9 cellular contexts compared by ENCODE assay signal in genomic region chr5:72137826-72138409, GRCh38. TPM values are rescaled to one million over a fixed set of nuclear protein-coding genes. Genes with fewer than 3 reads are reported as not detected.
A peak's percentile ranks its signal among the peaks of the same experiment; 100 is the strongest.
DNase-seq lines count a peak whose midpoint lies in the region; ATAC-seq, FAIRE-seq and TF ChIP-seq lines count a peak whose summit lies in the region.
"Had no signal": no experiment of that assay in that cellular context is flagged by ENCODE, and none has a peak within 500 bp of the region (broad histone marks: within the 10 kb centered on the region; RNA-seq: fewer than 3 reads in every experiment).

No MANE protein-coding gene starts in this region.

- H3K9me3 ChIP-seq in HCT116 (ENCODE audit: control insufficient read depth in 1 of 2, insufficient read depth in 1 of 2, low read depth in 1 of 2, low read length in 2 of 2) (no peaks in the 10 kb centered on the region), ascending aorta (no peaks in the 10 kb centered on the region), HepG2 (ENCODE audit: low read length) (no peaks in the 10 kb centered on the region), T-helper 17 cell (ENCODE audit: control insufficient read depth, low read length, poor library complexity, severe bottlenecking) (no peaks in the 10 kb centered on the region)

- no peak overlapping the region for H3K27ac ChIP-seq in HCT116 (ENCODE audit: low read depth, low read length)
- peak overlapping the region; percentile 93 to 95 for H3K27ac ChIP-seq in ascending aorta
- H3K27ac ChIP-seq in HepG2 (ENCODE audit: extremely low read length, insufficient read depth, low read length), result no peak overlapping the region

- no peak for DNase-seq in AG10803 (ENCODE audit: low read depth)
- peak; percentile 15 for DNase-seq in HCT116 (ENCODE audit: low read depth, low spot score)
- no peak for DNase-seq in ascending aorta (ENCODE audit: low spot score in 2 of 2)
- peak; percentile 7 for DNase-seq in HepG2 (ENCODE audit: low spot score)
- no peak for DNase-seq in lower leg skin (ENCODE audit: low spot score in 2 of 2)
- DNase-seq in activated naive CD4-positive, alpha-beta T cell treated with anti-CD3 and anti-CD28 coated beads for 36 hours, result no peak
- no peak for DNase-seq in T-helper 17 cell
- DNase-seq: activated T-cell treated with anti-CD3 and anti-CD28 coated beads, Interleukin-2, amount 50 U/mL, for 1 hour had no signal

- peaks cover 38% of the 10 kb centered on the region for H3K27me3 Mint-ChIP-seq in activated naive CD4-positive, alpha-beta T cell treated with anti-CD3 and anti-CD28 coated beads for 36 hours (ENCODE audit: low read depth)
- H3K27me3 Mint-ChIP-seq in T-helper 17 cell, result peaks cover 65% of the 10 kb centered on the region

- BruUV-seq in HCT116 (replicated peaks; lab: Mats Ljungman, UMichigan) (no TSS peak), HepG2 (replicated peaks; lab: Mats Ljungman, UMichigan) (no TSS peak)

- H3K4me3 Mint-ChIP-seq in activated naive CD4-positive, alpha-beta T cell treated with anti-CD3 and anti-CD28 coated beads for 36 hours, result no peak overlapping the region
- H3K4me3 Mint-ChIP-seq in T-helper 17 cell, result no peak overlapping the region

- peak; percentile 34 for FAIRE-seq in HepG2 (lab: Jason Lieb, UNC)

- H2AFZ ChIP-seq in HCT116 (ENCODE audit: low read depth, low read length, poor library complexity, severe bottlenecking) (peak overlapping the region; percentile 49), HepG2 (ENCODE audit: low read length) (no peak overlapping the region)

- H3K9me2 ChIP-seq in HCT116 (ENCODE audit: insufficient read depth), result no peaks in the 10 kb centered on the region

- ATAC-seq in HCT116, result peak; percentile 65; the same call in 1 of the 2 replicates
- no peak for ATAC-seq in HepG2
- ATAC-seq in T-helper 17 cell, result no peak
- ATAC-seq in GM21360 (IDR thresholded peaks at IDR 0.05; ENCODE audit: unreplicated experiment), result no peak

- CTCF ChIA-PET in HCT116 (lab: Charles Lee), result interaction anchor here (0.8 to 0.9 kb wide), 2 partner anchors 11 to 355 kb away, joined by 3 read pairs; no protein-coding TSS in a partner anchor
- CTCF ChIA-PET in HepG2 (lab: Yijun Ruan, JAX; ENCODE audit: low intra/inter-chr PET ratio, low total read pairs), result interaction anchor here (1.9 to 2.2 kb wide), 2 partner anchors 131 to 170 kb away, joined by 10 to 15 read pairs; no protein-coding TSS in a partner anchor
- CTCF ChIA-PET in activated naive CD4-positive, alpha-beta T cell treated with anti-CD3 and anti-CD28 coated beads for 36 hours (lab: Charles Lee), result interaction anchor here (0.7 kb wide), 1 partner anchor 48 kb away, joined by 3 read pairs; no protein-coding TSS in a partner anchor

- intact Hi-C loops in HCT116 (cut with micrococcal nuclease) (loop anchor here (1.0 to 5.0 kb wide), 4 partner anchors 109 to 355 kb away; no protein-coding TSS in a partner anchor), ascending aorta (cut with DNase I) (loop anchor here (2.0 to 5.0 kb wide), 2 partner anchors 109 to 171 kb away; no protein-coding TSS in a partner anchor), HepG2 (cut with micrococcal nuclease; ENCODE audit: unreplicated experiment) (loop anchor here (1.0 to 5.0 kb wide), 3 partner anchors 107 to 170 kb away; no protein-coding TSS in a partner anchor), lower leg skin (cut with DNase I; ENCODE audit: low total_unique reads) (loop anchor here (10.0 kb wide), 1 partner anchor 107 kb away; no protein-coding TSS in a partner anchor)
- intact Hi-C loops in activated naive CD4-positive, alpha-beta T cell treated with anti-CD3 and anti-CD28 coated beads for 36 hours (cut with micrococcal nuclease), result loop anchor here (1.0 to 10.0 kb wide), 8 partner anchors 69 to 679 kb away; partner anchors contain the start of genes MRPS27, PTCD2 and TNPO1

- POLR2A ChIA-PET in HCT116 (lab: Charles Lee), result no interaction called here
- POLR2A ChIA-PET in HepG2 (lab: Yijun Ruan, JAX), result no interaction called here

- H3K4me1 ChIP-seq in HCT116 (ENCODE audit: control insufficient read depth in 1 of 2, insufficient read depth in 2 of 2, low read length in 2 of 2) (peaks cover 0 to 12% of the 10 kb centered on the region in 2 experiments; a peak in 1 of 4 replicates), ascending aorta (peaks cover 26 to 89% of the 10 kb centered on the region in 2 donors), HepG2 (ENCODE audit: insufficient read depth, low read length) (no peaks in the 10 kb centered on the region)

- no peak overlapping the region for H3K4me3 ChIP-seq in AG10803 (ENCODE audit: low read length)
- no peak overlapping the region for H3K4me3 ChIP-seq in HCT116 (replicated peaks in 1 of 2; ENCODE audit: low read depth in 1 of 2, low read length in 2 of 2)
- H3K4me3 ChIP-seq in ascending aorta, result no peak overlapping the region
- no peak overlapping the region for H3K4me3 ChIP-seq in HepG2 (replicated peaks in 1 of 3; ENCODE audit: insufficient read depth in 1 of 3, low read depth in 2 of 3, low read length in 3 of 3)
- H3K4me3 ChIP-seq in lower leg skin (ENCODE audit: low read depth, poor library complexity, severe bottlenecking), result no peak overlapping the region

- TF ChIP-seq RAD21 in HCT116 (IDR thresholded peaks at IDR 0.05; ENCODE audit: low read depth), result peak; percentile 69
- TF ChIP-seq RAD21 in HepG2 (CRISPR knock-in tag; IDR thresholded peaks at IDR 0.05), result no peak

- H3K4me2 ChIP-seq in HCT116 (ENCODE audit: low read length), result peak overlapping the region; percentile 31; the same call in 1 of the 2 replicates
- no peak overlapping the region for H3K4me2 ChIP-seq in HepG2 (ENCODE audit: low read depth, low read length)

- no peaks in the 10 kb centered on the region for H3K9me3 Mint-ChIP-seq in activated naive CD4-positive, alpha-beta T cell treated with anti-CD3 and anti-CD28 coated beads for 36 hours

- H4K20me1 ChIP-seq in HCT116 (ENCODE audit: insufficient read depth), result no peaks in the 10 kb centered on the region
- no peaks in the 10 kb centered on the region for H4K20me1 ChIP-seq in HepG2 (ENCODE audit: insufficient read depth, low read length)

- H3K9ac ChIP-seq in HCT116 (ENCODE audit: low read length) (no peak overlapping the region), HepG2 (ENCODE audit: insufficient read depth, low read depth, low read length) (no peak overlapping the region)

- WGBS in HepG2 (ENCODE audit: low lambda C conversion rate), result 31% methylated on average over 2 of the region's 2 CpGs
- 48 to 58% methylated on average over 2 of the region's 2 CpGs for WGBS in lower leg skin, 2 donors

- peaks cover 24% of the 10 kb centered on the region for H3K4me1 Mint-ChIP-seq in activated naive CD4-positive, alpha-beta T cell treated with anti-CD3 and anti-CD28 coated beads for 36 hours (ENCODE audit: low read depth)
- H3K4me1 Mint-ChIP-seq in T-helper 17 cell, result peaks cover 2% of the 10 kb centered on the region

- peak; percentile 54 for TF ChIP-seq CTCF in AG10803 (conservative IDR thresholded peaks at IDR 0.05; ENCODE audit: low read length)
- peak; percentile 53 to 69 (median 66); a peak in 5 of 6 replicates for TF ChIP-seq CTCF in HCT116 (IDR thresholded peaks at IDR 0.05 in 2 of 3, conservative IDR thresholded peaks at IDR 0.05 in 1 of 3; ENCODE audit: borderline replicate concordance in 1 of 3, insufficient read depth in 1 of 3, low read depth in 2 of 3, low read length in 2 of 3)
- TF ChIP-seq CTCF in ascending aorta (IDR thresholded peaks at IDR 0.05), result peak; percentile 25 to 46 (median 35)
- TF ChIP-seq CTCF in HepG2 (CRISPR knock-in tag; IDR thresholded peaks at IDR 0.05), result peak; percentile 54
- no peak for TF ChIP-seq CTCF in lower leg skin (IDR thresholded peaks at IDR 0.05)

- H3K36me3 ChIP-seq in HCT116 (ENCODE audit: control insufficient read depth in 1 of 2, insufficient read depth in 2 of 2, low read length in 2 of 2) (no peaks in the 10 kb centered on the region), ascending aorta (peaks cover 0 to 11% of the 10 kb centered on the region in 2 donors), HepG2 (replicated peaks in 1 of 2; ENCODE audit: control insufficient read depth in 1 of 2, insufficient read depth in 2 of 2, low read length in 2 of 2) (no peaks in the 10 kb centered on the region)

- no peak for TF ChIP-seq POLR2A in HCT116 (IDR thresholded peaks at IDR 0.05; ENCODE audit: borderline replicate concordance, extremely low read depth, insufficient read depth, insufficient read length)
- no peak for TF ChIP-seq POLR2A in HepG2 (IDR thresholded peaks at IDR 0.05; ENCODE audit: insufficient read depth in 1 of 2, low read depth in 2 of 2, low read length in 2 of 2)
- no peak for TF ChIP-seq POLR2A in lower leg skin (IDR thresholded peaks at IDR 0.05)

- H3K79me2 ChIP-seq in HCT116 (ENCODE audit: insufficient read depth, low read length) (no peaks in the 10 kb centered on the region), HepG2 (ENCODE audit: insufficient read depth, low read length) (no peaks in the 10 kb centered on the region)

- no peaks in the 10 kb centered on the region for H3K27me3 ChIP-seq in HCT116 (ENCODE audit: insufficient read depth, low read length)
- H3K27me3 ChIP-seq in ascending aorta, result no peaks in the 10 kb centered on the region
- no peaks in the 10 kb centered on the region; a peak in 1 of 5 replicates for H3K27me3 ChIP-seq in HepG2 (ENCODE audit: control insufficient read depth in 1 of 2, insufficient read depth in 2 of 2, low read length in 2 of 2)

- TF ChIP-seq EP300 in HepG2 (IDR thresholded peaks at IDR 0.05; ENCODE audit: low read depth in 2 of 2, low read length in 2 of 2), result no peak
- TF ChIP-seq EP300 in HepG2 (CRISPR knock-in tag; IDR thresholded peaks at IDR 0.05; ENCODE audit: borderline replicate concordance), result no peak

- in situ Hi-C loops in HepG2 (cut with HindIII; ENCODE audit: extremely low pct_ligation_motif_present, low pct_unique_long_range_greater_than_20kb), result loop anchor here (5.0 kb wide), 1 partner anchor 169 kb away; no protein-coding TSS in a partner anchor

- no peak overlapping the region for H3K27ac Mint-ChIP-seq in activated naive CD4-positive, alpha-beta T cell treated with anti-CD3 and anti-CD28 coated beads for 36 hours
- no peak overlapping the region for H3K27ac Mint-ChIP-seq in T-helper 17 cell

- RAD21 ChIA-PET in HCT116 (lab: Charles Lee; ENCODE audit: low non-redundant PET in 1 of 2, low total read pairs in 2 of 2, uncharacterized antibody in 2 of 2, unreplicated experiment in 2 of 2), result no interaction called here

- H3K36me3 Mint-ChIP-seq in activated naive CD4-positive, alpha-beta T cell treated with anti-CD3 and anti-CD28 coated beads for 36 hours (ENCODE audit: low read depth), result no peaks in the 10 kb centered on the region
- no peaks in the 10 kb centered on the region for H3K36me3 Mint-ChIP-seq in T-helper 17 cell (ENCODE audit: low read depth)

RNA-seq across cellular contexts. Expression of gene MAP1B, which starts 30.6 kb away (rescaled TPM):
- total RNA-seq in HCT116 (2021; ENCODE audit: unreplicated experiment) (8.9 TPM), ascending aorta (1,059 TPM), HepG2 (2016; rRNA removed; fragmentation: Illumina TruSeq; extraction: Trizol) (6.2 and 12.6 TPM in 2 replicates), lower leg skin (100 to 1,000 TPM in 1 of 4 donors, 10 to 100 TPM in 3; 26.3 to 218 (median 73.9) TPM), T-helper 17 cell (1 to 10 TPM in 1 of 2 donors, under 1 TPM in 1; 0.05 to 1.4 TPM)
- polyA plus RNA-seq in HCT116 (2012), result 5.7 and 8.1 TPM in 2 replicates
- 0.40 and 0.79 TPM in 2 replicates for total RNA-seq in HepG2 (2016; cell fraction: cytosol; rRNA removed; fragmentation: Illumina TruSeq; extraction: Trizol; ENCODE audit: low read depth)
- 6.4 and 11.8 TPM in 2 replicates for total RNA-seq in HepG2 (2016; cell fraction: insoluble cytoplasmic fraction; rRNA removed; fragmentation: Illumina TruSeq; extraction: Trizol)
- total RNA-seq in HepG2 (2016; cell fraction: membrane; rRNA removed; fragmentation: Illumina TruSeq; extraction: Trizol), result 2.6 and 2.7 TPM in 2 replicates
- 18.5 and 24.0 TPM in 2 replicates for total RNA-seq in HepG2 (2016; cell fraction: nucleus; rRNA removed; fragmentation: Illumina TruSeq; extraction: Trizol)
- 3.3 and 3.5 TPM in 2 replicates for polyA plus RNA-seq in HepG2 (2011; rRNA removed)
- 2.5 and 3.3 TPM in 2 replicates for polyA plus RNA-seq in HepG2 (2011; cell fraction: cytosol; rRNA removed)
- polyA plus RNA-seq in HepG2 (2011; cell fraction: nucleus; rRNA removed), result 5.5 and 6.8 TPM in 2 replicates
- polyA plus RNA-seq in HepG2 (2012), result 2.7 and 5.6 TPM in 2 replicates
- 0.14 TPM in 2 replicates for polyA plus RNA-seq in HepG2 (2016; cell fraction: cytosol; fragmentation: Illumina TruSeq; extraction: Trizol; ENCODE audit: low read depth)
- polyA plus RNA-seq in HepG2 (2016; cell fraction: insoluble cytoplasmic fraction; fragmentation: Illumina TruSeq; extraction: Trizol; ENCODE audit: low read depth), result 4.1 and 5.0 TPM in 2 replicates
- 0.37 and 0.50 TPM in 2 replicates for polyA plus RNA-seq in HepG2 (2016; cell fraction: membrane; fragmentation: Illumina TruSeq; extraction: Trizol; ENCODE audit: low read depth)
- polyA plus RNA-seq in HepG2 (2016; cell fraction: nucleus; fragmentation: Illumina TruSeq; extraction: Trizol; ENCODE audit: insufficient read depth, low read depth), result 10.5 and 11.0 TPM in 2 replicates
- 0.37 and 38.7 TPM in 2 replicates for polyA minus RNA-seq in HepG2 (2011; rRNA and poly(A)+ RNA removed; ENCODE audit: low replicate concordance)
- polyA minus RNA-seq in HepG2 (2011; cell fraction: cytosol; rRNA and poly(A)+ RNA removed), result 8.5 and 16.4 TPM in 2 replicates
- 13.8 and 21.1 TPM in 2 replicates for polyA minus RNA-seq in HepG2 (2011; cell fraction: nucleus; rRNA and poly(A)+ RNA removed)
- total RNA-seq in activated naive CD4-positive, alpha-beta T cell treated with anti-CD3 and anti-CD28 coated beads for 36 hours, result under 1 TPM; 0.14 to 0.32 TPM

Comparison
In these comparisons a context has a peak if more than half of its experiments do, and no peak if none do; other contexts are left out.
1. DNase-seq: peak in HCT116 (single experiment) and HepG2 (single experiment); none in AG10803 (single experiment), ascending aorta (0 of 2), lower leg skin (0 of 2), activated naive CD4-positive, alpha-beta T cell treated with anti-CD3 and anti-CD28 coated beads for 36 hours (single experiment) and T-helper 17 cell (0 of 3).
2. CTCF ChIP-seq: peak in AG10803 (single experiment), HCT116 (3 of 3), ascending aorta (3 of 3) and HepG2 (single experiment); none in lower leg skin (0 of 3).
3. H3K27ac ChIP-seq: peak in ascending aorta (2 of 2); none in HCT116 (single experiment) and HepG2 (single experiment).